24 cellular contexts compared by ENCODE assay signal in genomic region chr2:75390184-75390583, GRCh38.
"Had no signal": no experiment of that assay in that cellular context is flagged by ENCODE, and none has a peak within 500 bp of the region (broad histone marks: within the 10 kb centered on the region; RNA-seq: fewer than 3 reads in every experiment).

No MANE protein-coding gene starts in this region.

- FAIRE-seq: astrocyte, frontal cortex, kidney, urothelium cell line had no signal

- H3K27me3 Mint-ChIP-seq: naive B cell; stimulated activated naive CD8-positive, alpha-beta T cell treated with anti-CD3 and anti-CD28 coated beads, Interleukin-15, Interleukin-2, amounts not matched to agents 100 ng/mL and 50 ng/mL, for 24 hours had no signal

- H3K36me3 ChIP-seq: adrenal gland, breast epithelium, left ventricle myocardium inferior, neural progenitor cell, prostate gland, right atrium auricular region, tibial nerve had no signal

- ATAC-seq: activated naive CD4-positive, alpha-beta T cell treated with anti-CD3 and anti-CD28 coated beads, Interleukin-2, amount 50 U/mL, for 72 hours; mucosa of descending colon had no signal

- H3K4me1 ChIP-seq: adrenal gland, breast epithelium, left ventricle myocardium inferior, neural progenitor cell, prostate gland, right atrium auricular region, tibial nerve had no signal

- H3K27me3 ChIP-seq: adrenal gland, breast epithelium, neural progenitor cell, right atrium auricular region, tibial nerve had no signal

- H3K27ac Mint-ChIP-seq: activated naive CD4-positive, alpha-beta T cell treated with anti-CD3 and anti-CD28 coated beads, Interleukin-2, amount 50 U/mL, for 72 hours; neural progenitor cell; stimulated activated naive CD8-positive, alpha-beta T cell treated with anti-CD3 and anti-CD28 coated beads, Interleukin-15, Interleukin-2, amounts not matched to agents 100 ng/mL and 50 ng/mL, for 24 hours had no signal

- H3K9me3 ChIP-seq: adrenal gland, breast epithelium, left ventricle myocardium inferior, mucosa of descending colon, prostate gland, right atrium auricular region, tibial nerve had no signal

- H3K27ac ChIP-seq: adrenal gland, breast epithelium, left ventricle myocardium inferior, neural progenitor cell, prostate gland, right atrium auricular region, skin epidermis, tibial nerve, VCaP had no signal

- H2AFZ ChIP-seq: neural progenitor cell had no signal

- DNase-seq: activated CD4-positive, alpha-beta T cell treated with anti-CD3 and anti-CD28 coated beads, Interleukin-2, amount 50 U/mL, for 1 hour; activated CD4-positive, CD25-positive, alpha-beta regulatory T cell treated with anti-CD3 and anti-CD28 coated beads, Interleukin-2, amount 50 U/mL, for 72 hours; activated CD8-positive, alpha-beta memory T cell treated with anti-CD3 and anti-CD28 coated beads, Interleukin-2, amount 50 U/mL, for 4 hours; activated gamma-delta T cell; adrenal gland; cerebellar nuclear complex; cortex of kidney; head of caudate nucleus; kidney; left ventricle myocardium inferior; mucosa of descending colon; naive B cell had no signal

- H3K4me1 Mint-ChIP-seq: neural progenitor cell had no signal

- H3K36me3 Mint-ChIP-seq: neural progenitor cell had no signal

- H3K4me3 ChIP-seq: adrenal gland, breast epithelium, left ventricle myocardium inferior, mucosa of descending colon, neural progenitor cell, prostate gland, right atrium auricular region, skin epidermis, tibial nerve had no signal

- H3K4me2 ChIP-seq: neural progenitor cell had no signal

- H3K9ac ChIP-seq: neural progenitor cell had no signal

- H3K4me3 Mint-ChIP-seq: neural progenitor cell; stimulated activated naive CD8-positive, alpha-beta T cell treated with anti-CD3 and anti-CD28 coated beads, Interleukin-15, Interleukin-2, amounts not matched to agents 100 ng/mL and 50 ng/mL, for 24 hours had no signal
